Comparison of ENCODE assay signal across 12 cellular contexts in the genomic region with DNA sequence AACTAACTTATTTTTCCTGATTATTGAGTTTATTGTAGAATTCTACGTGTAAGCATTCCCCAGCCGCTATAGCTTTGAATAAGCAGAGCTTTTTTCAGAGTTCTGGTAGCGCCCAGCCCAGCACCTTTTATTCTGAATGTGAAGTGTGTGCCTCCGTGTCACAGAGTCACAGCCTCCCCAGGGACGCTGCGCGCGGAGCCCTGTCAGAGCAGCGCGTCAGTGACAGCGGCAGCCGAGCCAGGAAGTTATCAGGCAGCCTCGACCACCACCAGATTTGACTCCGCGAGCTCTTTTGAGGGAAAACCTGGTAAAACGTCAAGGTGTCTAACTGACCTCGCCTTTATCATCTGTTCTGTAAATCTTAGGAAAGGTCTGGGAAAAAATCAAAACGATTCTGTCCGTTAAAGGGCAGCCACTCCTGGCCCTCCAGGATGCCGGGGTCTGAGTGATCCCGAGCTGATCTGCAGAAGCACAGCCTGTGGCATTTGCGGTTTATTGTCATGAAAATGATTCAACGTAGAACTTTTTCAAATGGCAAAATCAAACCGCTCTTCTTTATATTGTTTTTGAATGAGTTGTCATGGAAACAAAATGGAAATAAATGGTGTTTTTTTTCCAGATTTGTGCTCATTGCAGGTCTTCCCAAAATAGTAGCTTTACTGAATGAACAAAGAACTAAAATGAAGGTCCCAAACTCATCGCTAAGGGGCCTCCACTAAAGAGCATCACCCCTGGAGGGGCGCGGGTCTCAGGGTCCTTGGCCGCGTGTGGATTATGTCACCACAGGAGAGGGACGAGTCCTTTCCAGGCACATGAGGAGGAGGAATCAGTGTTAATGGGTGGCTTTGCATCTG. TPM values are rescaled to one million over a fixed set of nuclear protein-coding genes. Genes with fewer than 3 reads are reported as not detected.
DNase-seq lines count a peak whose midpoint lies in the region; ATAC-seq and TF ChIP-seq lines count a peak whose summit lies in the region.
"Had no signal": no experiment of that assay in that cellular context is flagged by ENCODE, and none has a peak within 500 bp of the region (broad histone marks: within the 10 kb centered on the region; RNA-seq: fewer than 3 reads in every experiment).

No MANE protein-coding gene starts in this region.

- H3K27ac ChIP-seq in HUES64 (ENCODE audit: low read depth, low read length) (peak overlapping the region; percentile 73), cingulate gyrus (ENCODE audit: low read depth, low read length) (peak overlapping the region; percentile 44), right lobe of liver (no peak overlapping the region), gastroesophageal sphincter (no peak overlapping the region)
- H3K27ac ChIP-seq: left ventricle myocardium inferior had no signal

- TF ChIP-seq POLR2A in right lobe of liver (IDR thresholded peaks at IDR 0.05) (no peak), gastroesophageal sphincter (IDR thresholded peaks at IDR 0.05) (no peak)

- 54% methylated on average over 30 of the region's 30 CpGs for WGBS in HUES64
- whole genome bisulfite sequencing in right lobe of liver (ENCODE audit: insufficient coverage, low coverage, low lambda C conversion rate, missing lambda C conversion rate): 90% methylated on average over 24 of the region's 30 CpGs
- 68 to 77% methylated on average over 14 to 27 of the region's 30 CpGs for WGBS in gastroesophageal sphincter (ENCODE audit: low coverage in 1 of 2), 2 donors

- H3K36me3 ChIP-seq in HUES64 (ENCODE audit: insufficient read depth, low read length): peaks cover 62% of the 10 kb centered on the region
- peaks cover 0 to 63% (median 11%) of the 10 kb centered on the region in 4 donors for H3K36me3 ChIP-seq in right lobe of liver
- peaks cover 0 to 81% of the 10 kb centered on the region in 2 donors for H3K36me3 ChIP-seq in gastroesophageal sphincter

- DNase-seq in AG09309 (ENCODE audit: low read depth) (peak; percentile 61), myocyte (ENCODE audit: low read depth) (peak; percentile 80), right lobe of liver (no peak), ecto neural progenitor cell (ENCODE audit: low spot score) (no peak)
- DNase-seq: activated CD4-positive, alpha-beta T cell treated with anti-CD3 and anti-CD28 coated beads, Interleukin-2, amount 50 U/mL, for 48 hours; cortex of kidney; left ventricle myocardium inferior; stimulated activated CD4-positive, alpha-beta T cell treated with anti-CD3 and anti-CD28 coated beads, Interleukin-1b, Interleukin-23, amount 100 ng/mL, for 48 hours had no signal

- H3K4me3 ChIP-seq in AG09309 (ENCODE audit: control insufficient read depth, low read depth, low read length): no peak overlapping the region
- H3K4me3 ChIP-seq in HUES64 (ENCODE audit: low read length): no peak overlapping the region
- H3K4me3 ChIP-seq in right lobe of liver: no peak overlapping the region
- no peak overlapping the region for H3K4me3 ChIP-seq in gastroesophageal sphincter
- H3K4me3 ChIP-seq: left ventricle myocardium inferior had no signal

- peak overlapping the region; percentile 14; the same call in 1 of the 2 replicates for H3K9ac ChIP-seq in HUES64 (ENCODE audit: low read depth, low read length)

- intact Hi-C loops in right lobe of liver (cut with DNase I): no loop called here

- H3K27me3 ChIP-seq in HUES64 (ENCODE audit: insufficient read depth, low read length): no peaks in the 10 kb centered on the region
- no peaks in the 10 kb centered on the region for H3K27me3 ChIP-seq in right lobe of liver
- H3K27me3 ChIP-seq in gastroesophageal sphincter: no peaks in the 10 kb centered on the region

- no peak for TF ChIP-seq EP300 in gastroesophageal sphincter (IDR thresholded peaks at IDR 0.05)

- TF ChIP-seq CTCF in AG09309 (IDR thresholded peaks at IDR 0.05; ENCODE audit: control insufficient read depth, insufficient read depth, low read depth, low read length, missing control alignments) (no peak), right lobe of liver (IDR thresholded peaks at IDR 0.05) (no peak), gastroesophageal sphincter (IDR thresholded peaks at IDR 0.05) (no peak)

- H3K4me1 ChIP-seq in HUES64 (ENCODE audit: insufficient read depth, low read length) (peaks cover 26% of the 10 kb centered on the region), right lobe of liver (no peaks in the 10 kb centered on the region), gastroesophageal sphincter (peaks cover 0 to 12% (median 0%) of the 10 kb centered on the region in 3 donors)
- H3K4me1 ChIP-seq: left ventricle myocardium inferior had no signal

- no peaks in the 10 kb centered on the region for H3K9me3 ChIP-seq in HUES64 (ENCODE audit: insufficient read depth, low read depth, low read length)
- no peaks in the 10 kb centered on the region for H3K9me3 ChIP-seq in right lobe of liver
- no peaks in the 10 kb centered on the region for H3K9me3 ChIP-seq in gastroesophageal sphincter
- H3K9me3 ChIP-seq: left ventricle myocardium inferior had no signal

- ATAC-seq in HG02588 (IDR thresholded peaks at IDR 0.05; ENCODE audit: unreplicated experiment) (no peak), right lobe of liver (no peak), gastroesophageal sphincter (no peak)

RNA-seq across cellular contexts. Expression of gene MMP17, which starts 43.1 kb away (rescaled TPM):
- polyA plus RNA-seq in HUES64 (2013, experiment 1 of 2): 28.3 TPM
- 24.4 TPM for polyA plus RNA-seq in HUES64 (2013, experiment 2 of 2)
- total RNA-seq in myocyte: 15.5 and 40.1 TPM in 2 replicates
- 12.8 TPM for polyA plus RNA-seq in myocyte (2012)
- 1 to 10 TPM in 2 of 6 experiments, under 1 TPM in 4; 0.58 to 3.9 (median 0.73) TPM for total RNA-seq in right lobe of liver
- 1 to 10 TPM; 2.0 to 7.0 (median 4.5) TPM for total RNA-seq in gastroesophageal sphincter

Comparison
In these comparisons a context has a peak if more than half of its experiments do, and no peak if none do; other contexts are left out.
1. DNase-seq: peak in AG09309 (single experiment) and myocyte (single experiment); none in right lobe of liver (0 of 3) and ecto neural progenitor cell (single experiment).
2. H3K27ac ChIP-seq: peak in HUES64 (single experiment) and cingulate gyrus (single experiment); none in right lobe of liver (0 of 3) and gastroesophageal sphincter (0 of 4).